ENCODE assay signal across 11 cellular contexts in genomic region chr2:195029804-195030654, GRCh38.
"Had no signal": no experiment of that assay in that cellular context is flagged by ENCODE, and none has a peak within 500 bp of the region (broad histone marks: within the 10 kb centered on the region; RNA-seq: fewer than 3 reads in every experiment).

No MANE protein-coding gene starts in this region.

- ATAC-seq: activated T-helper 17 cell treated with anti-CD3 and anti-CD28 coated beads, Interleukin-2, amount 50 U/mL, for 72 hours; gastroesophageal sphincter had no signal

- DNase-seq: activated B cell treated with CpG ODN at 0.5 μM for 24 hours; activated CD4-positive, alpha-beta T cell treated with anti-CD3 and anti-CD28 coated beads, Interleukin-2, amount 10 ng/mL, durations not matched to agents 24 days and 14 days; activated naive CD4-positive, alpha-beta T cell treated with anti-CD3 and anti-CD28 coated beads, Interleukin-2, amount 50 U/mL, for 16 hours; kidney; left ventricle myocardium inferior; mesenchymal stem cell; uterus had no signal

- H3K27ac ChIP-seq: adrenal gland, gastroesophageal sphincter, left ventricle myocardium inferior, uterus had no signal

- H3K4me3 ChIP-seq: adrenal gland, gastroesophageal sphincter, left ventricle myocardium inferior, smooth muscle cell, uterus had no signal

- H3K4me1 ChIP-seq: gastroesophageal sphincter, left ventricle myocardium inferior, uterus had no signal

- H3K36me3 ChIP-seq: adrenal gland, gastroesophageal sphincter, left ventricle myocardium inferior, uterus had no signal

- H3K27me3 ChIP-seq: adrenal gland, gastroesophageal sphincter, uterus had no signal

- H3K9me3 ChIP-seq: adrenal gland, gastroesophageal sphincter, left ventricle myocardium inferior, uterus had no signal
